In the genomic region with DNA sequence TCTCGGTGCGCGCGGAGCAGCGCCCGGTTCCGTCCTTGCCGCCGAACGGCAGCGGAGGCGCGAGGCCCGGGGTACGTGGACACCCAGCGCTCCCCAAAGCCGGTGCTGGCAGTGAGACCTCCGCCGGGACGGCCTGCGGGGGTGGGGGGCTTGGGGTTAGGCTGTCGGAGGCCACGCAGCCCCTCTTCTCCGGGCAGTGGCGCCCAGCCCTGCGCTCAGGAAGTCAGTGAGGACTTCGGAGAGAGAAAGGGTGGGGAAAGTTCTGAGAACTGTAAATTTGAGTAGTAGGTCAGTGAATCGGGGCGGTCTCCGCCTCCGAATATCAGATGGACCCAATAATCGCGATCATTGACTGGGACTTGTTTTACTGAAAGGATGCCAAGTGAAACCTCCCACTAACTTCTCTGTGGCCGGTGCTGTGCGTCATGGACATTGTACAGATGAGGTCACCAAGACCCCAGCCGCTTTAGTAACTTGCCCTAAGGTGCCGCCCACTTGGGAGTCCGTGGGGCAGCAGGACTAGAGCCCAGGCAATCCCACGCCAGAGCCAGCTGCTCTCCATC, we compare ENCODE assay signal across 7 cellular contexts. TPM values are rescaled to one million over a fixed set of nuclear protein-coding genes. Genes with fewer than 3 reads are reported as not detected.
DNase-seq lines count a peak whose midpoint lies in the region; ATAC-seq and TF ChIP-seq lines count a peak whose summit lies in the region.

No MANE protein-coding gene starts in this region.

- peak; percentile 33 for ATAC-seq in GM19351 (IDR thresholded peaks at IDR 0.05; ENCODE audit: unreplicated experiment)
- ATAC-seq in mucosa of descending colon, result peak; percentile 35
- peak; percentile 26 for ATAC-seq in stimulated activated naive CD8-positive, alpha-beta T cell treated with anti-CD3 and anti-CD28 coated beads, Interleukin-15, Interleukin-2, amounts not matched to agents 100 U/mL and 50 U/mL, for 24 hours

- H3K27me3 ChIP-seq in HUES64 (ENCODE audit: insufficient read depth, low read length) (peaks cover 11% of the 10 kb centered on the region; the same call in 1 of the 2 replicates), endodermal cell (ENCODE audit: control insufficient read depth, insufficient read depth, low read length, poor library complexity, severe bottlenecking) (no peaks in the 10 kb centered on the region)

- no peaks in the 10 kb centered on the region for H3K9me3 ChIP-seq in HUES64 (ENCODE audit: insufficient read depth, low read depth, low read length)
- H3K9me3 ChIP-seq in endodermal cell (ENCODE audit: control insufficient read depth, low read length), result no peaks in the 10 kb centered on the region
- no peaks in the 10 kb centered on the region for H3K9me3 ChIP-seq in mucosa of descending colon

- WGBS in HUES64, result 3% methylated on average over 39 of the region's 39 CpGs
- 4 to 5% methylated on average over 34 to 39 of the region's 39 CpGs for WGBS in endodermal cell (ENCODE audit: insufficient coverage in 1 of 2, insufficient read length in 1 of 2), 2 experiments

- intact Hi-C loops in mucosa of descending colon (cut with DNase I, micrococcal nuclease), result loop anchor here in 1 of 2 donors (10.0 kb wide), 1 partner anchor 79 kb away; no protein-coding TSS in a partner anchor

- H3K9me3 Mint-ChIP-seq in endodermal cell, result no peaks in the 10 kb centered on the region

- DNase-seq in activated CD4-positive, alpha-beta T cell treated with anti-CD3 and anti-CD28 coated beads, Interleukin-2, amount 50 U/mL, for 48 hours, result peak; percentile 75 to 83
- DNase-seq in endodermal cell (peak; percentile 71), mucosa of descending colon (peak; percentile 61 to 77 (median 70)), NCI-H345 (lab: John Stamatoyannopoulos, UW) (no peak)
- peak; percentile 80 for DNase-seq in stimulated activated naive CD8-positive, alpha-beta T cell treated with anti-CD3 and anti-CD28 coated beads, Interleukin-15, Interleukin-2, amounts not matched to agents 100 U/mL and 50 U/mL, for 24 hours

- TF ChIP-seq CTCF in endodermal cell (conservative IDR thresholded peaks at IDR 0.05) (no peak), mucosa of descending colon (IDR thresholded peaks at IDR 0.05) (no peak)

- H3K27ac Mint-ChIP-seq in endodermal cell, result peak overlapping the region; percentile 84

- peaks cover 21% of the 10 kb centered on the region for H3K4me1 Mint-ChIP-seq in endodermal cell

- H3K36me3 Mint-ChIP-seq in endodermal cell (ENCODE audit: low read depth), result no peaks in the 10 kb centered on the region

- peaks cover 8% of the 10 kb centered on the region; the same call in 1 of the 2 replicates for H3K4me1 ChIP-seq in HUES64 (ENCODE audit: insufficient read depth, low read length)
- no peaks in the 10 kb centered on the region for H3K4me1 ChIP-seq in endodermal cell (ENCODE audit: control insufficient read depth, insufficient read depth, low read length)
- peaks cover 57% of the 10 kb centered on the region for H3K4me1 ChIP-seq in mucosa of descending colon (ENCODE audit: low read depth)

- H3K4me3 Mint-ChIP-seq in endodermal cell, result peak overlapping the region; percentile 81

- H3K4me3 ChIP-seq in HUES64 (ENCODE audit: low read length), result peak overlapping the region; percentile 88
- peak overlapping the region; percentile 89 for H3K4me3 ChIP-seq in endodermal cell (ENCODE audit: low read length)
- H3K4me3 ChIP-seq in mucosa of descending colon, result peak overlapping the region; percentile 88

- H3K9ac ChIP-seq in HUES64 (ENCODE audit: low read depth, low read length) (peak overlapping the region; percentile 76), endodermal cell (ENCODE audit: extremely low read depth, low read length, poor library complexity, severe bottlenecking) (peak overlapping the region; percentile 67)

- H3K27ac ChIP-seq in HUES64 (ENCODE audit: low read depth, low read length) (no peak overlapping the region), endodermal cell (ENCODE audit: low read depth, low read length) (no peak overlapping the region)

- H3K36me3 ChIP-seq in HUES64 (ENCODE audit: insufficient read depth, low read length), result no peaks in the 10 kb centered on the region
- no peaks in the 10 kb centered on the region for H3K36me3 ChIP-seq in endodermal cell (ENCODE audit: control insufficient read depth, insufficient read depth, low read length)
- H3K36me3 ChIP-seq in mucosa of descending colon (ENCODE audit: low read depth), result no peaks in the 10 kb centered on the region

- peaks cover 14% of the 10 kb centered on the region for H3K27me3 Mint-ChIP-seq in endodermal cell (ENCODE audit: insufficient read depth)

RNA-seq across cellular contexts. Expression of a gene that starts 0.5 kb away (rescaled TPM):
- 16.4 TPM for polyA plus RNA-seq in HUES64 (2013, experiment 1 of 2)
- 18.4 TPM for polyA plus RNA-seq in HUES64 (2013, experiment 2 of 2)
- total RNA-seq in endodermal cell (10 to 100 TPM; 30.6 to 31.6 TPM), mucosa of descending colon (100 to 1,000 TPM; 131 to 207 (median 164) TPM)
- polyA plus RNA-seq in endodermal cell (2013, experiment 1 of 2), result 8.0 TPM
- polyA plus RNA-seq in endodermal cell (2013, experiment 2 of 2), result 7.6 TPM

RNA-seq across cellular contexts. Expression of a gene that starts 45.7 kb away (rescaled TPM):
- 34.0 TPM for polyA plus RNA-seq in HUES64 (2013, experiment 1 of 2)
- polyA plus RNA-seq in HUES64 (2013, experiment 2 of 2), result 45.0 TPM
- total RNA-seq in endodermal cell (10 to 100 TPM; 22.3 to 22.4 TPM), mucosa of descending colon (10 to 100 TPM; 39.3 to 50.1 (median 48.9) TPM)
- polyA plus RNA-seq in endodermal cell (2013, experiment 1 of 2), result 51.9 TPM
- polyA plus RNA-seq in endodermal cell (2013, experiment 2 of 2), result 43.8 TPM

Comparison
In these comparisons a context has a peak if more than half of its experiments do, and no peak if none do; other contexts are left out.
1. RNA of a gene that starts 0.5 kb away (total RNA-seq): 131 to 207 TPM in mucosa of descending colon; 30.6 to 31.6 TPM in endodermal cell; every median in the first group is over 4 times any median in the second.
2. Peak in every context shown above with its lines, with median percentiles within 50 percentile points of each other: ATAC-seq and H3K4me3 ChIP-seq.